In the genomic region with DNA sequence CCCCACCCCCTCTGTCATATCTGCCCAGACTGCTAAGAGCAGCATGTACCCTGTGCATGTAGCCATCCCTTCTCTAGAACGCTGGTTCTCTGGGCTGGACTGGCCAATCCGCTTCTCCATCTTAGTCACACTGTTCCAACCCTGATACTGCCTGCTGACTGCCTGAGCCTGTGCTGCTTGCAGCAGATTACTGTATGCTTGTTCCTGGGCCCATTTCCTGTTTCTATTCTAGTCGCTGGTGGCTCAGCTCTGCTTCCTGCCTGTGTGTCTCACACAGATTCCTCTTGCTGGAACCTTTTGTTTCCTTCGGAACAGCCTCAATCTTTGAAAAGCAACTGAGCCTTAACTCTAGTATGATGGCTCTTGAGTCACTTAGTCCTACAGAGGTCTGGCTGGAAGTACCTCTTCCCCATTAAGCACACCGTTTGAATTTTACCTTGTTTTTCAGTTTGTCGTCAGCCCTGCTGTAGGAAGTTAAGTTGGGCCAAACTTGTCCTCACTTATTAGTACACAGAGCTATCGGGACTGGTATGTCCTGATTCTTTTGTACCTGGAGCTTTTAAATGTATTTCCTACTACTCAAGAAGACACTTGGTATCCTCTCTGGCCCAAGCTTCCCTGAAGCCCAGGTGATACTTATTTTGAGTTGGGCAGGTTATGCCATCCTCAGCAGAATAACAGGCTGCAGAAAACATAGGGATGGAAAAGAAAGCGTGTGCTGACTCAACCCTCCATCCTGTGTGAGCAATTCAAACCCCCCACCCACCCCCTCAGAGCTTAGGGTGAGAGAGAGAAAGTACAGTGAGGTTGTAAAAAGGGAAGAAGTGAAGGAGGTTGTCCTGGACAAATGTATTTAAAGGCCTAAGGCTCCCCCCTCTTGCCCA, we compare ENCODE assay signal across 1 cellular context.
TF ChIP-seq lines count a peak whose summit lies in the region.

No MANE protein-coding gene starts in this region.

TF ChIP-seq in K562, 482 proteins besides CTCF, POLR2A, EP300 and RAD21 (continued from another document and continues in another):
- TF ChIP-seq ZNF274 (IDR thresholded peaks at IDR 0.05; ENCODE audit: borderline replicate concordance, low read depth, low read length) (peak; percentile 27; the same call in 1 of the 2 replicates), HDAC6 (IDR thresholded peaks at IDR 0.05; ENCODE audit: low read depth, low read length) (no peak), E2F1 (CRISPR knock-in tag; IDR thresholded peaks at IDR 0.05) (no peak), KDM4B (IDR thresholded peaks at IDR 0.05; ENCODE audit: borderline replicate concordance in 2 of 2, low read depth in 1 of 2) (0 out of 4 replicates have a peak, but pooled peaks of 1 of the 2 experiments have one; percentile 76), THRB (CRISPR knock-in tag; conservative IDR thresholded peaks at IDR 0.05) (no peak), NFRKB (IDR thresholded peaks at IDR 0.05; ENCODE audit: low read depth) (peak; percentile 56; the same call in 1 of the 2 replicates), DPF2 (IDR thresholded peaks at IDR 0.05) (peak; percentile 88), SIN3A (IDR thresholded peaks at IDR 0.05; ENCODE audit: borderline replicate concordance in 2 of 2, control insufficient read depth in 1 of 2, low read depth in 2 of 2, low read length in 2 of 2) (no peak), SAFB (IDR thresholded peaks at IDR 0.05; ENCODE audit: borderline replicate concordance, low read depth, low read length) (no peak), CBX2 (IDR thresholded peaks at IDR 0.05; ENCODE audit: insufficient read depth, low read length, poor library complexity, severe bottlenecking) (no peak), SIN3B (IDR thresholded peaks at IDR 0.05; ENCODE audit: low read depth) (no peak), CEBPG (CRISPR knock-in tag; IDR thresholded peaks at IDR 0.05) (peak; percentile 70; the same call in 1 of the 2 replicates), CEBPG (tag; conservative IDR thresholded peaks at IDR 0.05 in 1 of 2, IDR thresholded peaks at IDR 0.05 in 1 of 2) (no peak), SMARCA5 (IDR thresholded peaks at IDR 0.05) (peak; percentile 99), ZFP36 (IDR thresholded peaks at IDR 0.05; ENCODE audit: low read depth, low read length, partially characterized antibody) (peak; percentile 99), ILF3 (IDR thresholded peaks at IDR 0.05; ENCODE audit: borderline replicate concordance) (no peak), ARNT (IDR thresholded peaks at IDR 0.05) (peak; percentile 78 to 97; a peak in 3 of 4 replicates), POLR2AphosphoS2 (IDR thresholded peaks at IDR 0.05; ENCODE audit: low read length) (peak; percentile 66; the same call in 1 of the 2 replicates), CHD1 (IDR thresholded peaks at IDR 0.05; ENCODE audit: low read length) (no peak), RHOXF2B (CRISPR knock-in tag; conservative IDR thresholded peaks at IDR 0.05) (no peak), NR2C2 (CRISPR knock-in tag; IDR thresholded peaks at IDR 0.05) (0 out of 2 replicates have a peak, but pooled peaks have one; percentile 34), NR2C2 (tag; IDR thresholded peaks at IDR 0.05) (peak; percentile 58; the same call in 1 of the 2 replicates), MTA2 (IDR thresholded peaks at IDR 0.05; ENCODE audit: low read depth) (peak; percentile 32; the same call in 1 of the 2 replicates), ZEB2 (IDR thresholded peaks at IDR 0.05) (peak; percentile 89), PRDM10 (IDR thresholded peaks at IDR 0.05; ENCODE audit: partially characterized antibody) (peak; percentile 67), MECOM (CRISPR knock-in tag; IDR thresholded peaks at IDR 0.05) (no peak), ZNF589 (CRISPR knock-in tag; IDR thresholded peaks at IDR 0.05; ENCODE audit: low read depth) (peak; percentile 91), HEY1 (CRISPR knock-in tag; IDR thresholded peaks at IDR 0.05; ENCODE audit: borderline replicate concordance) (peak; percentile 45; the same call in 1 of the 2 replicates), NFIX (CRISPR knock-in tag; IDR thresholded peaks at IDR 0.05; ENCODE audit: low read depth) (no peak), SMARCC2 (IDR thresholded peaks at IDR 0.05; ENCODE audit: low read depth) (no peak), HCFC1 (IDR thresholded peaks at IDR 0.05; ENCODE audit: low read depth, low read length) (peak; percentile 74), SLC30A9 (CRISPR knock-in tag; IDR thresholded peaks at IDR 0.05) (no peak), POLR3A (IDR thresholded peaks at IDR 0.05; ENCODE audit: borderline replicate concordance, extremely low read depth, insufficient read depth, insufficient read length) (no peak), NFXL1 (CRISPR knock-in tag; IDR thresholded peaks at IDR 0.05) (no peak), MTA1 (IDR thresholded peaks at IDR 0.05; ENCODE audit: borderline replicate concordance) (peak; percentile 47), ELF4 (CRISPR knock-in tag; IDR thresholded peaks at IDR 0.05) (peak; percentile 97), YY1 (IDR thresholded peaks at IDR 0.05; ENCODE audit: borderline replicate concordance in 1 of 3, control insufficient read depth in 1 of 3, extremely low read depth in 1 of 3, insufficient read depth in 3 of 3, insufficient read length in 1 of 3, insufficient replicate concordance in 2 of 3, low read depth in 1 of 3, low read length in 2 of 3) (peak in 2 of 3 experiments; percentile 40 to 74), SUPT5H (IDR thresholded peaks at IDR 0.05) (no peak), E2F3 (CRISPR knock-in tag; IDR thresholded peaks at IDR 0.05) (no peak), ATF7 (IDR thresholded peaks at IDR 0.05) (peak; percentile 90), ZNF444 (CRISPR knock-in tag; IDR thresholded peaks at IDR 0.05) (no peak), TEAD2 (tag; IDR thresholded peaks at IDR 0.05) (no peak), U2AF1 (optimal IDR thresholded peaks at IDR 0.05; ENCODE audit: low read depth, low read length) (no peak), SMAD1 (IDR thresholded peaks at IDR 0.05; ENCODE audit: low read depth, low read length, partially characterized antibody) (peak; percentile 74), FOXK1 (CRISPR knock-in tag; IDR thresholded peaks at IDR 0.05; ENCODE audit: borderline replicate concordance) (peak; percentile 88; the same call in 1 of the 2 replicates), ETV6 (IDR thresholded peaks at IDR 0.05; ENCODE audit: borderline replicate concordance in 1 of 2, low read depth in 2 of 2, low read length in 1 of 2) (peak; percentile 97), ETV6 (CRISPR knock-in tag; IDR thresholded peaks at IDR 0.05; ENCODE audit: borderline replicate concordance) (0 out of 2 replicates have a peak, but pooled peaks have one; percentile 78), PCBP2 (IDR thresholded peaks at IDR 0.05; ENCODE audit: low read depth, low read length, poor library complexity, severe bottlenecking) (no peak), RB1 (IDR thresholded peaks at IDR 0.05; ENCODE audit: low read depth) (0 out of 2 replicates have a peak, but pooled peaks have one; percentile 8), OTX1 (CRISPR knock-in tag; IDR thresholded peaks at IDR 0.05) (no peak), PHF21A (IDR thresholded peaks at IDR 0.05; ENCODE audit: borderline replicate concordance, low read depth) (peak; percentile 80), ESRRA (IDR thresholded peaks at IDR 0.05; ENCODE audit: borderline replicate concordance, low read depth) (0 out of 2 replicates have a peak, but pooled peaks have one; percentile 42), LARP7 (IDR thresholded peaks at IDR 0.05) (no peak), EP400 (IDR thresholded peaks at IDR 0.05) (peak; percentile 71)
- TF ChIP-seq, protein P1, sequence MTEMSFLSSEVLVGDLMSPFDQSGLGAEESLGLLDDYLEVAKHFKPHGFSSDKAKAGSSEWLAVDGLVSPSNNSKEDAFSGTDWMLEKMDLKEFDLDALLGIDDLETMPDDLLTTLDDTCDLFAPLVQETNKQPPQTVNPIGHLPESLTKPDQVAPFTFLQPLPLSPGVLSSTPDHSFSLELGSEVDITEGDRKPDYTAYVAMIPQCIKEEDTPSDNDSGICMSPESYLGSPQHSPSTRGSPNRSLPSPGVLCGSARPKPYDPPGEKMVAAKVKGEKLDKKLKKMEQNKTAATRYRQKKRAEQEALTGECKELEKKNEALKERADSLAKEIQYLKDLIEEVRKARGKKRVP (CRISPR knock-in tag; IDR thresholded peaks at IDR 0.05): no peak
- TF ChIP-seq, protein P2, sequence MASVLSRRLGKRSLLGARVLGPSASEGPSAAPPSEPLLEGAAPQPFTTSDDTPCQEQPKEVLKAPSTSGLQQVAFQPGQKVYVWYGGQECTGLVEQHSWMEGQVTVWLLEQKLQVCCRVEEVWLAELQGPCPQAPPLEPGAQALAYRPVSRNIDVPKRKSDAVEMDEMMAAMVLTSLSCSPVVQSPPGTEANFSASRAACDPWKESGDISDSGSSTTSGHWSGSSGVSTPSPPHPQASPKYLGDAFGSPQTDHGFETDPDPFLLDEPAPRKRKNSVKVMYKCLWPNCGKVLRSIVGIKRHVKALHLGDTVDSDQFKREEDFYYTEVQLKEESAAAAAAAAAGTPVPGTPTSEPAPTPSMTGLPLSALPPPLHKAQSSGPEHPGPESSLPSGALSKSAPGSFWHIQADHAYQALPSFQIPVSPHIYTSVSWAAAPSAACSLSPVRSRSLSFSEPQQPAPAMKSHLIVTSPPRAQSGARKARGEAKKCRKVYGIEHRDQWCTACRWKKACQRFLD (CRISPR knock-in tag; IDR thresholded peaks at IDR 0.05): 0 out of 2 replicates have a peak, but pooled peaks have one; percentile 47
- TF ChIP-seq, protein P3, sequence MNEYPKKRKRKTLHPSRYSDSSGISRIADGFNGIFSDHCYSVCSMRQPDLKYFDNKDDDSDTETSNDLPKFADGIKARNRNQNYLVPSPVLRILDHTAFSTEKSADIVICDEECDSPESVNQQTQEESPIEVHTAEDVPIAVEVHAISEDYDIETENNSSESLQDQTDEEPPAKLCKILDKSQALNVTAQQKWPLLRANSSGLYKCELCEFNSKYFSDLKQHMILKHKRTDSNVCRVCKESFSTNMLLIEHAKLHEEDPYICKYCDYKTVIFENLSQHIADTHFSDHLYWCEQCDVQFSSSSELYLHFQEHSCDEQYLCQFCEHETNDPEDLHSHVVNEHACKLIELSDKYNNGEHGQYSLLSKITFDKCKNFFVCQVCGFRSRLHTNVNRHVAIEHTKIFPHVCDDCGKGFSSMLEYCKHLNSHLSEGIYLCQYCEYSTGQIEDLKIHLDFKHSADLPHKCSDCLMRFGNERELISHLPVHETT (CRISPR knock-in tag; conservative IDR thresholded peaks at IDR 0.05 in 1 of 2, IDR thresholded peaks at IDR 0.05 in 1 of 2): peak in 1 of 2 experiments; percentile 72; a peak in 1 of 4 replicates
- TF ChIP-seq, protein P4, sequence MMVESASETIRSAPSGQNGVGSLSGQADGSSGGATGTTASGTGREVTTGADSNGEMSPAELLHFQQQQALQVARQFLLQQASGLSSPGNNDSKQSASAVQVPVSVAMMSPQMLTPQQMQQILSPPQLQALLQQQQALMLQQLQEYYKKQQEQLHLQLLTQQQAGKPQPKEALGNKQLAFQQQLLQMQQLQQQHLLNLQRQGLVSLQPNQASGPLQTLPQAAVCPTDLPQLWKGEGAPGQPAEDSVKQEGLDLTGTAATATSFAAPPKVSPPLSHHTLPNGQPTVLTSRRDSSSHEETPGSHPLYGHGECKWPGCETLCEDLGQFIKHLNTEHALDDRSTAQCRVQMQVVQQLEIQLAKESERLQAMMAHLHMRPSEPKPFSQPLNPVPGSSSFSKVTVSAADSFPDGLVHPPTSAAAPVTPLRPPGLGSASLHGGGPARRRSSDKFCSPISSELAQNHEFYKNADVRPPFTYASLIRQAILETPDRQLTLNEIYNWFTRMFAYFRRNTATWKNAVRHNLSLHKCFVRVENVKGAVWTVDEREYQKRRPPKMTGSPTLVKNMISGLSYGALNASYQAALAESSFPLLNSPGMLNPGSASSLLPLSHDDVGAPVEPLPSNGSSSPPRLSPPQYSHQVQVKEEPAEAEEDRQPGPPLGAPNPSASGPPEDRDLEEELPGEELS (CRISPR knock-in tag; IDR thresholded peaks at IDR 0.05; ENCODE audit: borderline replicate concordance): peak; percentile 83; the same call in 1 of the 2 replicates
